ENCODE assay signal across 11 cellular contexts in the genomic region with DNA sequence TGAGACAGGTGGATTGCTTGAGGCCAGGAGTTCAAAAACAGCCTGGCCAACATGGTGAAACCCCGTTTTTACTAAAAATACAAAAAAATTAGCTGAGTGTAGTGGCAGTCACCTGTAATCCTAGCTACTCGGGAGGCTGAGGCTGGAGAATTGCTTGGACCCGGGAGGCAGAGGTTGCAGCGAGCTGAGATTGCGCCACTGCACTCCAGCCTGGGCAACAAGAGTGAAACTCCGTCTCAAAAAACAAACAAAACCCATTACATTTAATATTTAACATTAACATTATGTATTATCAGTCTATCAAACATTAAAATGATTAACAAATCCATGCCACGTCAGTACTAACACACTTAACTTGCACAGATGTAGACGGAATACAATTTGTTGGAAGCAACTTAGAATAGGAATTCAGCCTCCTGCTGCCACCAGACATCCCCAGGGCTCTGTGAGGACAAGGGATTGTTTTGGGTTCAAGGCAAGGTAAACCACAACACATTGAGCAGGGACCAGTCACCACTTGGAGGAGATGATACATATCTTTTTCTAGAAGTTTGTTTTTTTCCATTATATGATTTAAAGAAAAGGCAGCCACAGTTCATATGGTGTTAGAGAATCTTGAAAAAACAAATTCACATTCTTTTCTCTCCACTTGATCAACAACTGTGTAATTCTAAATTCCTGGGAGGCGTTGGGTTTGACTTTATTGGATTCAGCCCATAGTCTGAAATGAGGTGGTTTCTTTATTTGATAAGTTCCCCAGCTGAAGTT.
A peak's percentile ranks its signal among the peaks of the same experiment; 100 is the strongest.
DNase-seq lines count a peak whose midpoint lies in the region; ATAC-seq and TF ChIP-seq lines count a peak whose summit lies in the region.
"Had no signal": no experiment of that assay in that cellular context is flagged by ENCODE, and none has a peak within 500 bp of the region (broad histone marks: within the 10 kb centered on the region; RNA-seq: fewer than 3 reads in every experiment).

No MANE protein-coding gene starts in this region.

- BruUV-seq in Calu3 (replicated peaks; lab: Mats Ljungman, UMichigan), result TSS peak; percentile 95

- POLR2A ChIA-PET in CD8-positive, alpha-beta memory T cell (lab: Charles Lee), result no interaction called here

- DNase-seq in Calu3 (peak; percentile 49), RPMI7951 (ENCODE audit: low read depth) (peak; percentile 74), fibroblast of the aortic adventitia (ENCODE audit: low read depth) (peak; percentile 82), skeletal muscle cell (ENCODE audit: low read depth) (peak; percentile 45), Karpas-422 (no peak), RPMI8226 (no peak)
- no peak for DNase-seq in CD8-positive, alpha-beta memory T cell
- DNase-seq: T-helper 2 cell had no signal

- H3K9ac ChIP-seq in Karpas-422 (ENCODE audit: low read length), result no peak overlapping the region

- no peak overlapping the region for H3K4me2 ChIP-seq in Karpas-422 (ENCODE audit: low read depth, low read length, poor library complexity, severe bottlenecking)

- no peak for ATAC-seq in HG02759 (IDR thresholded peaks at IDR 0.05; ENCODE audit: unreplicated experiment)
- ATAC-seq: activated T-helper 17 cell treated with anti-CD3 and anti-CD28 coated beads, Interleukin-2, amount 50 U/mL, for 72 hours had no signal

- peaks cover 54% of the 10 kb centered on the region for H3K4me1 Mint-ChIP-seq in Calu3 (ENCODE audit: low read depth, unreplicated experiment)
- no peaks in the 10 kb centered on the region for H3K4me1 Mint-ChIP-seq in CD8-positive, alpha-beta memory T cell
- H3K4me1 Mint-ChIP-seq: activated T-helper 17 cell treated with anti-CD3 and anti-CD28 coated beads, Interleukin-2, amount 50 U/mL, for 72 hours had no signal

- no peaks in the 10 kb centered on the region for H4K20me1 ChIP-seq in Karpas-422 (ENCODE audit: insufficient read depth, low read depth, low read length)

- H3K27me3 Mint-ChIP-seq in Calu3 (ENCODE audit: unreplicated experiment), result no peaks in the 10 kb centered on the region
- H3K27me3 Mint-ChIP-seq in CD8-positive, alpha-beta memory T cell, result peaks cover 0 to 1% of the 10 kb centered on the region in 2 donors
- H3K27me3 Mint-ChIP-seq: activated T-helper 17 cell treated with anti-CD3 and anti-CD28 coated beads, Interleukin-2, amount 50 U/mL, for 72 hours had no signal

- intact Hi-C loops in Calu3 (cut with micrococcal nuclease; ENCODE audit: unreplicated experiment), result loop anchor here (5.0 kb wide), 3 partner anchors 74 to 181 kb away; no protein-coding TSS in a partner anchor

- H3K4me1 ChIP-seq in CD8-positive, alpha-beta memory T cell (ENCODE audit: insufficient read depth, low read length), result no peaks in the 10 kb centered on the region
- no peaks in the 10 kb centered on the region for H3K4me1 ChIP-seq in Karpas-422 (ENCODE audit: low read length)
- H3K4me1 ChIP-seq: right atrium auricular region had no signal

- peak overlapping the region; percentile 59 for H3K4me3 Mint-ChIP-seq in Calu3 (ENCODE audit: low read depth, unreplicated experiment)
- H3K4me3 Mint-ChIP-seq in CD8-positive, alpha-beta memory T cell, result no peak overlapping the region
- H3K4me3 Mint-ChIP-seq: activated T-helper 17 cell treated with anti-CD3 and anti-CD28 coated beads, Interleukin-2, amount 50 U/mL, for 72 hours had no signal

- no peaks in the 10 kb centered on the region for H3K9me3 ChIP-seq in CD8-positive, alpha-beta memory T cell (ENCODE audit: low read length)
- H3K9me3 ChIP-seq in Karpas-422 (ENCODE audit: low read length), result no peaks in the 10 kb centered on the region
- H3K9me3 ChIP-seq: right atrium auricular region had no signal

- H3K4me3 ChIP-seq in fibroblast of the aortic adventitia (ENCODE audit: low read depth, low read length) (no peak overlapping the region), skeletal muscle cell (ENCODE audit: low read depth, low read length) (no peak overlapping the region), Karpas-422 (ENCODE audit: low read length) (no peak overlapping the region)
- H3K4me3 ChIP-seq in CD8-positive, alpha-beta memory T cell (ENCODE audit: low read length), result no peak overlapping the region
- H3K4me3 ChIP-seq: right atrium auricular region had no signal

- H3K9me2 ChIP-seq in Karpas-422 (replicated peaks; ENCODE audit: insufficient read depth, low read length), result no peaks in the 10 kb centered on the region

- peaks cover 15% of the 10 kb centered on the region for H3K36me3 Mint-ChIP-seq in Calu3 (ENCODE audit: insufficient read depth, unreplicated experiment)
- no peaks in the 10 kb centered on the region for H3K36me3 Mint-ChIP-seq in CD8-positive, alpha-beta memory T cell

- H3K36me3 ChIP-seq in CD8-positive, alpha-beta memory T cell (ENCODE audit: insufficient read depth, low read length), result no peaks in the 10 kb centered on the region
- no peaks in the 10 kb centered on the region for H3K36me3 ChIP-seq in Karpas-422 (ENCODE audit: insufficient read depth, low read length)
- H3K36me3 ChIP-seq: right atrium auricular region had no signal

- CTCF ChIA-PET in Calu3 (lab: Charles Lee), result interaction anchor here (0.6 to 1.8 kb wide), 3 partner anchors 15 to 79 kb away, joined by 4 to 8 read pairs (median 4); no protein-coding TSS in a partner anchor
- CTCF ChIA-PET in CD8-positive, alpha-beta memory T cell (lab: Charles Lee), result no interaction called here

- no peak overlapping the region for H3K27ac ChIP-seq in CD8-positive, alpha-beta memory T cell (ENCODE audit: low read depth, low read length)
- no peak overlapping the region for H3K27ac ChIP-seq in Karpas-422 (ENCODE audit: low read length)
- H3K27ac ChIP-seq: right atrium auricular region had no signal

- H3K27me3 ChIP-seq in CD8-positive, alpha-beta memory T cell (ENCODE audit: insufficient read depth, low read length, poor library complexity, severe bottlenecking), result no peaks in the 10 kb centered on the region
- H3K27me3 ChIP-seq in Karpas-422 (ENCODE audit: low read length), result no peaks in the 10 kb centered on the region
- H3K27me3 ChIP-seq: right atrium auricular region had no signal

- no peak overlapping the region for H2AFZ ChIP-seq in Karpas-422 (ENCODE audit: low read length)

- H3K27ac Mint-ChIP-seq in Calu3 (ENCODE audit: unreplicated experiment), result peak overlapping the region; percentile 96
- no peak overlapping the region for H3K27ac Mint-ChIP-seq in CD8-positive, alpha-beta memory T cell
- H3K27ac Mint-ChIP-seq: activated T-helper 17 cell treated with anti-CD3 and anti-CD28 coated beads, Interleukin-2, amount 50 U/mL, for 72 hours had no signal

- TF ChIP-seq CTCF in Calu3 (IDR thresholded peaks at IDR 0.05; ENCODE audit: unreplicated experiment) (no peak), fibroblast of the aortic adventitia (IDR thresholded peaks at IDR 0.05; ENCODE audit: insufficient read depth, low read length) (no peak)

- no peaks in the 10 kb centered on the region for H3K9me3 Mint-ChIP-seq in Calu3 (ENCODE audit: low read depth, unreplicated experiment)
- H3K9me3 Mint-ChIP-seq in CD8-positive, alpha-beta memory T cell, result peaks cover 0 to 3% (median 2%) of the 10 kb centered on the region in 5 donors
- H3K9me3 Mint-ChIP-seq: activated T-helper 17 cell treated with anti-CD3 and anti-CD28 coated beads, Interleukin-2, amount 50 U/mL, for 72 hours had no signal

- no peaks in the 10 kb centered on the region for H3K79me2 ChIP-seq in Karpas-422 (ENCODE audit: low read length)

Comparison
In these comparisons a context has a peak if more than half of its experiments do, and no peak if none do; other contexts are left out.
1. DNase-seq: peak in Calu3 (single experiment), RPMI7951 (single experiment), fibroblast of the aortic adventitia (single experiment) and skeletal muscle cell (single experiment); none in CD8-positive, alpha-beta memory T cell (0 of 5), Karpas-422 (single experiment) and RPMI8226 (single experiment).